Comparison of ENCODE assay signal across 11 cellular contexts in the genomic region with DNA sequence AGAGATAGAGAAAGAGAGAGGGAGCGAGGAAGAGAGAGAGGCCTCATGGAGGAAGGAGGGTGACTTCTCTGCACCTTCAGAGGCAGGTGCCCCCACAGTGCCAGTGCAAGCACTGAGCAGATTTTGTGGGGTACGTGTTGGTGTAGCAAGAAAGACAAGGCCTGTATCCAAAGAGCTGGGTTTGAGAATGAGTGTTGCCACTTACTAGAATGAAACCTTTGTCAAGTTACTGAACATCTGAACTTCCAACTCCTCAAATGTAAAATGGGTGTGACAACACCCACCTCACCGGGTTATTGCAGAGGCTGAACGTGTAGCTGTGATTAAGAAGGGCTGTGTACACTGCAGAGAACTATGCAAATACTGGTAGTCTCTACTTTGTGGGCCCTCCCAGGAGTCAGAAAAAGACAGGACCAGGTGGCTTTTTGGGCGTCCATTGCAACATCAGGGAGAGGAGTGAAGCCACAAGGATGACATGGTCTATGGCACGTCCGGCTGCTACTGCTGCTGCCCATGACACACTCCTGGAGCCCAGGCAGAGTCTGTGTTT. TPM values are rescaled to one million over a fixed set of nuclear protein-coding genes. Genes with fewer than 3 reads are reported as not detected.
A peak's percentile ranks its signal among the peaks of the same experiment; 100 is the strongest.
DNase-seq lines count a peak whose midpoint lies in the region; ATAC-seq and TF ChIP-seq lines count a peak whose summit lies in the region.
"Had no signal": no experiment of that assay in that cellular context is flagged by ENCODE, and none has a peak within 500 bp of the region (broad histone marks: within the 10 kb centered on the region; RNA-seq: fewer than 3 reads in every experiment).

No MANE protein-coding gene starts in this region.

- H3K36me3 Mint-ChIP-seq in MCF 10A (ENCODE audit: insufficient read depth, unreplicated experiment) (peaks cover 4% of the 10 kb centered on the region), type B pancreatic cell (no peaks in the 10 kb centered on the region)
- H3K36me3 Mint-ChIP-seq in central memory CD8-positive, alpha-beta T cell (ENCODE audit: insufficient read depth) = peaks cover 5% of the 10 kb centered on the region

- H3K4me1 Mint-ChIP-seq in MCF 10A (ENCODE audit: insufficient read depth, unreplicated experiment) (peaks cover 17% of the 10 kb centered on the region), type B pancreatic cell (ENCODE audit: unreplicated experiment) (peaks cover 26% of the 10 kb centered on the region)
- peaks cover 38% of the 10 kb centered on the region for H3K4me1 Mint-ChIP-seq in central memory CD8-positive, alpha-beta T cell

- no peaks in the 10 kb centered on the region for H3K36me3 ChIP-seq in mammary epithelial cell (ENCODE audit: insufficient read depth, low read length)
- H3K36me3 ChIP-seq: BLaER1 treated with 17β-estradiol and CSF1 and Interleukin-3, amounts not matched to agents 10 nM and 100 nM; thoracic aorta had no signal

- ATAC-seq in HG03378 (IDR thresholded peaks at IDR 0.05; ENCODE audit: unreplicated experiment) (peak; percentile 35), HG02884 (IDR thresholded peaks at IDR 0.05; ENCODE audit: unreplicated experiment) (no peak), HG03460 (IDR thresholded peaks at IDR 0.05; ENCODE audit: unreplicated experiment) (no peak), HG03432 (IDR thresholded peaks at IDR 0.05; ENCODE audit: unreplicated experiment) (no peak)
- peak; percentile 55 for ATAC-seq in central memory CD8-positive, alpha-beta T cell (replicated peaks; ENCODE audit: extremely low read depth, poor library complexity, severe bottlenecking)

- CTCF ChIA-PET in MCF 10A (lab: Yijun Ruan, JAX) (no interaction called here), mammary epithelial cell (lab: Charles Lee; ENCODE audit: low non-redundant PET) (no interaction called here)

- no peak overlapping the region for H3K27ac ChIP-seq in mammary epithelial cell (ENCODE audit: insufficient read depth, low read depth, low read length)
- H3K27ac ChIP-seq: thoracic aorta had no signal

- H2AFZ ChIP-seq in mammary epithelial cell (ENCODE audit: low read depth, low read length) = no peak overlapping the region

- H3K4me1 ChIP-seq in mammary epithelial cell (ENCODE audit: insufficient read depth, low read length) = peaks cover 13% of the 10 kb centered on the region

- no peak overlapping the region for H3K4me2 ChIP-seq in mammary epithelial cell (ENCODE audit: insufficient read depth, low read depth, low read length)

- BruUV-seq in MCF 10A (replicated peaks; lab: Mats Ljungman, UMichigan) (no TSS peak), mammary epithelial cell (replicated peaks; lab: Mats Ljungman, UMichigan) (no TSS peak)

- no peaks in the 10 kb centered on the region for H3K79me2 ChIP-seq in mammary epithelial cell (ENCODE audit: insufficient read depth, low read length)

- dilution Hi-C loops in mammary epithelial cell (cut with HindIII; ENCODE audit: low sequenced_read_pairs) = no loop called here

- POLR2A ChIA-PET in MCF 10A (lab: Yijun Ruan, JAX) = no interaction called here

- TF ChIP-seq CTCF in MCF 10A (IDR thresholded peaks at IDR 0.05; ENCODE audit: unreplicated experiment) (no peak), mammary epithelial cell (conservative IDR thresholded peaks at IDR 0.05 in 1 of 2, IDR thresholded peaks at IDR 0.05 in 1 of 2; ENCODE audit: extremely low read depth in 1 of 2, insufficient read depth in 1 of 2, low read depth in 1 of 2, low read length in 2 of 2) (no peak), type B pancreatic cell (conservative IDR thresholded peaks at IDR 0.05) (no peak)

- WGBS in mammary epithelial cell (ENCODE audit: low coverage, missing lambda C conversion rate) = 98% methylated on average over 6 of the region's 7 CpGs

- DNase-seq in MCF 10A (ENCODE audit: unreplicated experiment) = no peak
- no peak for DNase-seq in mammary epithelial cell
- DNase-seq in central memory CD8-positive, alpha-beta T cell (ENCODE audit: low spot score in 2 of 2) = no peak
- no peak for DNase-seq in type B pancreatic cell (ENCODE audit: extremely low spot score, unreplicated experiment)
- DNase-seq: kidney glomerular epithelial cell had no signal

- no peaks in the 10 kb centered on the region for H4K20me1 ChIP-seq in mammary epithelial cell (ENCODE audit: insufficient read depth, low read length)
- H4K20me1 ChIP-seq: BLaER1 treated with 17β-estradiol and CSF1 and Interleukin-3, amounts not matched to agents 10 nM and 100 nM had no signal

- peak overlapping the region; percentile 7 for H3K27ac Mint-ChIP-seq in MCF 10A (ENCODE audit: low read depth, unreplicated experiment)
- H3K27ac Mint-ChIP-seq in central memory CD8-positive, alpha-beta T cell (ENCODE audit: low read depth) = peak overlapping the region; percentile 80
- peak overlapping the region; percentile 1 for H3K27ac Mint-ChIP-seq in type B pancreatic cell

- H3K9ac ChIP-seq in mammary epithelial cell (ENCODE audit: insufficient read depth, low read length) = no peak overlapping the region

- intact Hi-C loops in MCF 10A (cut with micrococcal nuclease) = no loop called here
- intact Hi-C loops in mammary epithelial cell (cut with micrococcal nuclease) = loop anchor here (5.0 kb wide), 1 partner anchor 44 kb away; no protein-coding TSS in a partner anchor

- H3K4me3 Mint-ChIP-seq in MCF 10A (ENCODE audit: unreplicated experiment) (no peak overlapping the region), type B pancreatic cell (no peak overlapping the region)
- H3K4me3 Mint-ChIP-seq in central memory CD8-positive, alpha-beta T cell = peak overlapping the region; percentile 6

- in situ Hi-C loops in mammary epithelial cell (cut with MboI; ENCODE audit: low sequenced_read_pairs in 2 of 2) = loop anchor here in 1 of 2 donors (10.0 kb wide), 1 partner anchor 49 kb away; no protein-coding TSS in a partner anchor

- H3K9me3 Mint-ChIP-seq in MCF 10A (ENCODE audit: unreplicated experiment) = no peaks in the 10 kb centered on the region
- no peaks in the 10 kb centered on the region for H3K9me3 Mint-ChIP-seq in central memory CD8-positive, alpha-beta T cell
- H3K9me3 Mint-ChIP-seq in type B pancreatic cell = no peaks in the 10 kb centered on the region

- no peaks in the 10 kb centered on the region for H3K27me3 ChIP-seq in mammary epithelial cell (ENCODE audit: insufficient read depth, low read length)
- H3K27me3 ChIP-seq: BLaER1 treated with 17β-estradiol and CSF1 and Interleukin-3, amounts not matched to agents 10 nM and 100 nM had no signal

- H3K27me3 Mint-ChIP-seq in MCF 10A (ENCODE audit: insufficient read depth, unreplicated experiment) (no peaks in the 10 kb centered on the region), type B pancreatic cell (no peaks in the 10 kb centered on the region)
- no peaks in the 10 kb centered on the region for H3K27me3 Mint-ChIP-seq in central memory CD8-positive, alpha-beta T cell

- H3K9me3 ChIP-seq in mammary epithelial cell (replicated peaks; ENCODE audit: insufficient read depth, low read length) = no peaks in the 10 kb centered on the region
- H3K9me3 ChIP-seq: thoracic aorta had no signal

- H3K4me3 ChIP-seq in mammary epithelial cell (replicated peaks in 1 of 3; ENCODE audit: insufficient read depth in 1 of 3, low read depth in 2 of 3, low read length in 3 of 3) = no peak overlapping the region
- H3K4me3 ChIP-seq: BLaER1 treated with 17β-estradiol and CSF1 and Interleukin-3, amounts not matched to agents 10 nM and 100 nM; thoracic aorta had no signal

RNA-seq across cellular contexts. Expression of a gene that starts 54.3 kb away (rescaled TPM):
- not detected in 2 replicates for total RNA-seq in MCF 10A (2022)
- under 1 TPM; 0.17 to 0.68 TPM for total RNA-seq in mammary epithelial cell
- 5.2 TPM for polyA plus RNA-seq in mammary epithelial cell
- polyA minus RNA-seq in mammary epithelial cell = 4.5 TPM
- 19.0 and 23.6 TPM in 2 replicates for total RNA-seq in type B pancreatic cell (ENCODE audit: low replicate concordance)

Comparison
In these comparisons a context has a peak if more than half of its experiments do, and no peak if none do; other contexts are left out.
1. H3K27ac Mint-ChIP-seq: peak in every context shown above with its lines; median percentile 80 in central memory CD8-positive, alpha-beta T cell; 7 in MCF 10A; 1 in type B pancreatic cell.
2. ATAC-seq: peak in HG03378 (single experiment) and central memory CD8-positive, alpha-beta T cell (single experiment); none in HG02884 (single experiment), HG03460 (single experiment) and HG03432 (single experiment).
3. RNA of a gene that starts 54.3 kb away (total RNA-seq): 19.0 to 23.6 TPM in type B pancreatic cell; 0.17 to 0.68 TPM in mammary epithelial cell and not detected in MCF 10A; every median in the first group is over 10 times any median in the second.